ENCODE assay signal across 9 cellular contexts in genomic region chr5:84384604-84385575, GRCh38. TPM values are rescaled to one million over a fixed set of nuclear protein-coding genes. Genes with fewer than 3 reads are reported as not detected.
DNase-seq lines count a peak whose midpoint lies in the region; ATAC-seq and TF ChIP-seq lines count a peak whose summit lies in the region.
"Had no signal": no experiment of that assay in that cellular context is flagged by ENCODE, and none has a peak within 500 bp of the region (broad histone marks: within the 10 kb centered on the region; RNA-seq: fewer than 3 reads in every experiment).

TSS of gene EDIL3 (minus strand) at chr5:84384880. CDS start at chr5:84384374, 506 bp downstream.

- no peak for ATAC-seq in HG02759 (IDR thresholded peaks at IDR 0.05; ENCODE audit: unreplicated experiment)
- no peak for ATAC-seq in GM21381 (IDR thresholded peaks at IDR 0.05; ENCODE audit: unreplicated experiment)

- no TSS peak for BruUV-seq in PC-9 (replicated peaks; lab: Mats Ljungman, UMichigan)

- DNase-seq in GM06990 (ENCODE audit: extremely low read depth, insufficient read length) (peak; percentile 1), PC-9 (peak in 1 of 2 experiments; percentile 9), erythroblast (lab: John Stamatoyannopoulos, UW) (peak; percentile 28 to 36), NCI-H2029 (lab: John Stamatoyannopoulos, UW) (no peak)

- CTCF ChIA-PET in PC-9 (lab: Charles Lee): no interaction called here

- H3K9me2 ChIP-seq in PC-9 (ENCODE audit: insufficient read depth): 0 out of 2 replicates have a peak, but pooled peaks cover 4% of the 10 kb centered on the region

- no peak for TF ChIP-seq CTCF in GM06990 (IDR thresholded peaks at IDR 0.05; ENCODE audit: insufficient read depth, low read length, poor library complexity, severe bottlenecking)
- TF ChIP-seq CTCF in PC-9 (conservative IDR thresholded peaks at IDR 0.05): no peak

- H3K4me1 ChIP-seq in PC-9 (replicated peaks; ENCODE audit: insufficient read depth): 0 out of 2 replicates have a peak, but pooled peaks cover 6% of the 10 kb centered on the region
- H3K4me1 ChIP-seq in mesodermal cell (ENCODE audit: control insufficient read depth, insufficient read depth, low read length, poor library complexity, severe bottlenecking): peaks cover 2% of the 10 kb centered on the region
- no peaks in the 10 kb centered on the region for H3K4me1 ChIP-seq in urinary bladder (ENCODE audit: insufficient read depth)

- H2AFZ ChIP-seq in PC-9: peak within 1 kb of the TSS; percentile 88

- H3K79me2 ChIP-seq in PC-9 (ENCODE audit: low read depth): no peaks in the 10 kb centered on the region

- H3K4me2 ChIP-seq in PC-9: peak within 1 kb of the TSS; percentile 94

- no peak for TF ChIP-seq POLR2A in erythroblast (IDR thresholded peaks at IDR 0.05; ENCODE audit: low read length)

- H4K20me1 ChIP-seq in PC-9 (ENCODE audit: insufficient read depth): no peaks in the 10 kb centered on the region

- intact Hi-C loops in PC-9 (cut with micrococcal nuclease; ENCODE audit: unreplicated experiment): loop anchor here (5.0 to 10.0 kb wide), 2 partner anchors 98 to 660 kb away; partner anchors contain the start of gene HAPLN1

- H3K9me3 ChIP-seq in PC-9 (ENCODE audit: insufficient read depth, low read depth) (no peaks in the 10 kb centered on the region), mesodermal cell (ENCODE audit: control insufficient read depth, low read length) (no peaks in the 10 kb centered on the region)
- H3K9me3 ChIP-seq: neutrophil had no signal

- H3K27me3 ChIP-seq in GM06990 (replicated peaks; ENCODE audit: control insufficient read depth, insufficient read depth, low read length): no peaks in the 10 kb centered on the region; the same call in 1 of the 2 replicates
- H3K27me3 ChIP-seq in PC-9 (ENCODE audit: insufficient read depth, low read depth): no peaks in the 10 kb centered on the region

- H3K27ac ChIP-seq in PC-9 (no peak within 1 kb of the TSS), mesodermal cell (ENCODE audit: low read depth, low read length, severe bottlenecking) (peak within 1 kb of the TSS; percentile 24), urinary bladder (ENCODE audit: low read depth) (peak within 1 kb of the TSS; percentile 11)
- H3K27ac ChIP-seq: neutrophil had no signal

- POLR2A ChIA-PET in PC-9 (lab: Charles Lee; ENCODE audit: unreplicated experiment): interaction anchor here (0.5 to 0.6 kb wide), 3 partner anchors 84 to 1823 kb away, joined by 3 to 5 read pairs (median 5); no protein-coding TSS in a partner anchor

- H3K4me3 ChIP-seq in GM06990 (replicated peaks; ENCODE audit: low read depth, low read length) (no peak within 1 kb of the TSS), PC-9 (peak within 1 kb of the TSS; percentile 76), mesodermal cell (ENCODE audit: extremely low read depth, insufficient read depth, low read length, poor library complexity, severe bottlenecking) (peak within 1 kb of the TSS; percentile 79), urinary bladder (ENCODE audit: low read depth, low read length) (peak within 1 kb of the TSS; percentile 56)

- no peaks in the 10 kb centered on the region for H3K36me3 ChIP-seq in GM06990 (ENCODE audit: control insufficient read depth, insufficient read depth, low read length)
- H3K36me3 ChIP-seq in PC-9 (ENCODE audit: low read depth): no peaks in the 10 kb centered on the region
- H3K36me3 ChIP-seq in mesodermal cell (ENCODE audit: control insufficient read depth, insufficient read depth, low read length): no peaks in the 10 kb centered on the region
- H3K36me3 ChIP-seq in urinary bladder (ENCODE audit: insufficient read depth): no peaks in the 10 kb centered on the region
- H3K36me3 ChIP-seq: neutrophil had no signal

- H3F3A ChIP-seq in PC-9 (ENCODE audit: insufficient read depth, low read depth): no peaks in the 10 kb centered on the region

- 0 to 1% methylated on average over 24 to 39 of the region's 54 CpGs for WGBS in mesodermal cell (ENCODE audit: insufficient coverage in 2 of 2), 2 experiments
- 1% methylated on average over 54 of the region's 54 CpGs for WGBS in urinary bladder

RNA-seq across cellular contexts. Expression of gene EDIL3, which starts in this region (rescaled TPM):
- total RNA-seq in PC-9 (2021) (6.7 and 7.2 TPM in 2 replicates), urinary bladder (45.5 TPM)
- polyA plus RNA-seq in mesodermal cell (2013, experiment 1 of 2): 154 TPM
- polyA plus RNA-seq in mesodermal cell (2013, experiment 2 of 2): 174 TPM
- polyA plus RNA-seq in urinary bladder: 19.2 TPM
